In the genomic region with DNA sequence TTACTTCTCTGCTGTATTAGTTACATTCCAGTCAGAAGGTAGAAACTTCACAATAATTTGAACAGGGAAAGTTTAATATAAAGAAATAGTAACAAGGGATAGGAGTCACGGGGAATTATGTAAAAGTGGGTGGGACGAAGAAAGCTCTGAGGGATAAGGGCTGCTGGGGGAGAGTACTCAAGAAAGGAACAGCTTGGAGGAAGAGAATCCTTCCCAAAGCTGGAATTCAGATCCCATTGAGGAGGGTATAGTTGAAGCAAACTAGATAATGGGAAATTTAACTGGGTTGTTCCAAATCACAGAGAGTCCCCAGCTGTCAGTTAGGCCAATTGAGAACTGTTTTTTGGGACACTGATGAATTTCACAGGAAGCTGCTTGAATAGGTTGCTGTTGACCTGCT, we compare ENCODE assay signal across 18 cellular contexts. TPM values are rescaled to one million over a fixed set of nuclear protein-coding genes. Genes with fewer than 3 reads are reported as not detected.
DNase-seq lines count a peak whose midpoint lies in the region; ATAC-seq and TF ChIP-seq lines count a peak whose summit lies in the region.
"Had no signal": no experiment of that assay in that cellular context is flagged by ENCODE, and none has a peak within 500 bp of the region (broad histone marks: within the 10 kb centered on the region; RNA-seq: fewer than 3 reads in every experiment).

No MANE protein-coding gene starts in this region.

- intact Hi-C loops in left ventricle myocardium inferior (cut with micrococcal nuclease): no loop called here
- intact Hi-C loops in Right ventricle myocardium superior (cut with DNase I): no loop called here
- intact Hi-C loops in natural killer cell (cut with micrococcal nuclease): no loop called here

- H3K27me3 Mint-ChIP-seq in natural killer cell (ENCODE audit: low read depth in 2 of 2): no peaks in the 10 kb centered on the region

- DNase-seq in left ventricle myocardium inferior: no peak
- no peak for DNase-seq in Right ventricle myocardium superior
- DNase-seq in MM.1S: no peak
- DNase-seq in brain microvascular endothelial cell: no peak
- no peak for DNase-seq in NCI-H146 treated with DMSO at 0.1 percent for 48 hours (lab: John Stamatoyannopoulos, UW; ENCODE audit: unreplicated experiment)
- no peak for DNase-seq in natural killer cell
- no peak for DNase-seq in NK-92 treated with Interleukin-12 subunit alpha and Interleukin-12 subunit beta, amount 100 ng/mL, for 24 hours (lab: John Stamatoyannopoulos, UW)
- no peak for DNase-seq in inferior parietal cortex (ENCODE audit: extremely low spot score)
- DNase-seq: CD8-positive, alpha-beta memory T cell; DMS79 treated with DMSO at 0.1 percent for 48 hours; H9; NCI-H1417 treated with DMSO at 0.1 percent for 48 hours; NCI-H2081; NCI-H510A treated with DMSO at 0.1 percent for 48 hours had no signal

- H3K9me3 ChIP-seq in left ventricle myocardium inferior (replicated peaks) (no peaks in the 10 kb centered on the region), MM.1S (replicated peaks; ENCODE audit: insufficient read depth, low read length) (no peaks in the 10 kb centered on the region)

- no peaks in the 10 kb centered on the region for H3K36me3 ChIP-seq in left ventricle myocardium inferior
- no peaks in the 10 kb centered on the region for H3K36me3 ChIP-seq in MM.1S (replicated peaks; ENCODE audit: insufficient read depth, low read length)
- H3K36me3 ChIP-seq in brain microvascular endothelial cell (replicated peaks): no peaks in the 10 kb centered on the region
- H3K36me3 ChIP-seq: BLaER1 treated with 17β-estradiol and CSF1 and Interleukin-3, amounts not matched to agents 10 nM and 100 nM had no signal

- H3K4me1 ChIP-seq in left ventricle myocardium inferior (no peaks in the 10 kb centered on the region), MM.1S (ENCODE audit: low read length) (peaks cover 25% of the 10 kb centered on the region)
- H3K4me1 ChIP-seq: BLaER1 treated with 17β-estradiol and CSF1 and Interleukin-3, amounts not matched to agents 10 nM and 100 nM had no signal

- no peaks in the 10 kb centered on the region for H3K27me3 ChIP-seq in left ventricle myocardium inferior (ENCODE audit: low read depth)
- H3K27me3 ChIP-seq in MM.1S (replicated peaks; ENCODE audit: insufficient read depth, low read length): no peaks in the 10 kb centered on the region
- no peaks in the 10 kb centered on the region for H3K27me3 ChIP-seq in brain microvascular endothelial cell (replicated peaks)
- H3K27me3 ChIP-seq: BLaER1 treated with 17β-estradiol and CSF1 and Interleukin-3, amounts not matched to agents 10 nM and 100 nM had no signal

- H3K4me3 Mint-ChIP-seq in natural killer cell: no peak overlapping the region
- H3K4me3 Mint-ChIP-seq: H9 had no signal

- H3K27ac ChIP-seq in left ventricle myocardium inferior (replicated peaks) (peak overlapping the region; percentile 33), MM.1S (ENCODE audit: low read length) (peak overlapping the region; percentile 46; the same call in 1 of the 2 replicates), brain microvascular endothelial cell (peak overlapping the region; percentile 11)
- H3K27ac ChIP-seq: BLaER1 treated with 17β-estradiol and CSF1 and Interleukin-3, amounts not matched to agents 10 nM and 100 nM; HL-60 had no signal

- peak overlapping the region; percentile 38; the same call in 1 of the 2 replicates for H3K9ac ChIP-seq in MM.1S (ENCODE audit: low read length)
- H3K9ac ChIP-seq: BLaER1 treated with 17β-estradiol and CSF1 and Interleukin-3, amounts not matched to agents 10 nM and 100 nM had no signal

- no peaks in the 10 kb centered on the region for H3K9me3 Mint-ChIP-seq in natural killer cell
- H3K9me3 Mint-ChIP-seq: CD8-positive, alpha-beta memory T cell; H9 had no signal

- H3K27ac Mint-ChIP-seq in natural killer cell: no peak overlapping the region
- H3K27ac Mint-ChIP-seq: CD8-positive, alpha-beta memory T cell had no signal

- in situ Hi-C loops in brain microvascular endothelial cell (cut with HindIII; ENCODE audit: low pct_ligation_motif_present, low sequenced_read_pairs): no loop called here

- H3F3A ChIP-seq in MM.1S (ENCODE audit: insufficient read depth, low read length): no peaks in the 10 kb centered on the region; the same call in 1 of the 2 replicates

- no peaks in the 10 kb centered on the region for H3K9me2 ChIP-seq in MM.1S (replicated peaks; ENCODE audit: insufficient read depth, low read length)

- H3K36me3 Mint-ChIP-seq in natural killer cell: no peaks in the 10 kb centered on the region
- H3K36me3 Mint-ChIP-seq: CD8-positive, alpha-beta memory T cell had no signal

- ATAC-seq in Right ventricle myocardium superior (ENCODE audit: poor library complexity): no peak
- no peak for ATAC-seq in natural killer cell
- ATAC-seq: PC-3 had no signal

- H3K4me3 ChIP-seq in left ventricle myocardium inferior (no peak overlapping the region), MM.1S (ENCODE audit: low read length) (no peak overlapping the region), brain microvascular endothelial cell (ENCODE audit: low read depth, low read length) (no peak overlapping the region)
- H3K4me3 ChIP-seq: BLaER1 treated with 17β-estradiol and CSF1 and Interleukin-3, amounts not matched to agents 10 nM and 100 nM had no signal

- no peaks in the 10 kb centered on the region for H3K79me2 ChIP-seq in MM.1S (ENCODE audit: low read length)

- TF ChIP-seq CTCF in left ventricle myocardium inferior (IDR thresholded peaks at IDR 0.05; ENCODE audit: borderline replicate concordance): no peak
- no peak for TF ChIP-seq CTCF in MM.1S (IDR thresholded peaks at IDR 0.05; ENCODE audit: low read length)
- no peak for TF ChIP-seq CTCF in brain microvascular endothelial cell (IDR thresholded peaks at IDR 0.05; ENCODE audit: low read depth, low read length, missing control alignments)
- no peak for TF ChIP-seq CTCF in natural killer cell (IDR thresholded peaks at IDR 0.05)

- no peaks in the 10 kb centered on the region for H3K4me1 Mint-ChIP-seq in natural killer cell

- peak overlapping the region; percentile 81 for H2AFZ ChIP-seq in MM.1S (ENCODE audit: low read length)

- H4K20me1 ChIP-seq in MM.1S (ENCODE audit: insufficient read depth, low read length): no peaks in the 10 kb centered on the region
- H4K20me1 ChIP-seq: BLaER1 treated with 17β-estradiol and CSF1 and Interleukin-3, amounts not matched to agents 10 nM and 100 nM had no signal

- peak overlapping the region; percentile 36 for H3K4me2 ChIP-seq in MM.1S (ENCODE audit: low read depth, low read length)
- H3K4me2 ChIP-seq: BLaER1 treated with 17β-estradiol and CSF1 and Interleukin-3, amounts not matched to agents 10 nM and 100 nM had no signal

RNA-seq across cellular contexts. Expression of a gene that starts 53.2 kb away (rescaled TPM):
- 0.03 TPM for total RNA-seq in left ventricle myocardium inferior
- total RNA-seq in Right ventricle myocardium superior: 0.19 TPM
- total RNA-seq in natural killer cell: under 1 TPM; 0.09 to 0.45 (median 0.26) TPM
- total RNA-seq: G401 had no signal
